In genomic region chr2:165801176-165801575, GRCh38 we compare ENCODE assay signal across 26 cellular contexts.
"Had no signal": no experiment of that assay in that cellular context is flagged by ENCODE, and none has a peak within 500 bp of the region (broad histone marks: within the 10 kb centered on the region; RNA-seq: fewer than 3 reads in every experiment).

No MANE protein-coding gene starts in this region.

- H3K4me1 ChIP-seq: left ventricle myocardium inferior, neural progenitor cell, parathyroid adenoma, psoas muscle, right atrium auricular region, right lobe of liver, tibial nerve, uterus had no signal

- DNase-seq: islet precursor cell; left colon; left ventricle myocardium inferior; mesendoderm; naive B cell; natural killer cell; nephron progenitor cell; occipital lobe; psoas muscle; right lobe of liver; stimulated activated CD4-positive, alpha-beta T cell treated with anti-CD3 and anti-CD28 coated beads, Interleukin-1b, Interleukin-23, amount 100 ng/mL, for 48 hours; stimulated activated CD4-positive, alpha-beta T cell treated with anti-CD3 and anti-CD28 coated beads, Interleukin-2, amount 100 ng/mL, for 48 hours; stimulated activated CD4-positive, alpha-beta T cell treated with anti-CD3 and anti-CD28 coated beads, Interleukin-4, amount 100 ng/mL, for 4 hours; stimulated activated CD8-positive, alpha-beta memory T cell treated with anti-CD3 and anti-CD28 coated beads, Interleukin-4, amount 100 ng/mL, for 48 hours; stimulated activated naive CD4-positive, alpha-beta T cell treated with Interleukin-2 at 50 U/mL for 16 hours; stimulated activated naive CD8-positive, alpha-beta T cell treated with anti-CD3 and anti-CD28 coated beads, Interleukin-15, amount 100 ng/mL, for 72 hours; substantia nigra; uterus had no signal

- H3K79me2 ChIP-seq: hepatocyte, parathyroid adenoma had no signal

- H2AFZ ChIP-seq: hepatocyte, neural progenitor cell, parathyroid adenoma had no signal

- H3K4me3 ChIP-seq: hepatocyte, left ventricle myocardium inferior, lung, neural progenitor cell, psoas muscle, right atrium auricular region, right lobe of liver, smooth muscle cell, tibial nerve, uterus had no signal

- H3K9ac ChIP-seq: neural progenitor cell, parathyroid adenoma had no signal

- H3K36me3 ChIP-seq: left ventricle myocardium inferior, neural progenitor cell, right atrium auricular region, right lobe of liver, tibial nerve, uterus had no signal

- H3K27ac ChIP-seq: hepatocyte, left ventricle myocardium inferior, neural progenitor cell, neutrophil, parathyroid adenoma, psoas muscle, right atrium auricular region, right lobe of liver, tibial nerve, uterus had no signal

- H3K4me2 ChIP-seq: hepatocyte, neural progenitor cell, smooth muscle cell had no signal

- H3K9me3 ChIP-seq: left ventricle myocardium inferior, neutrophil, psoas muscle, right atrium auricular region, right lobe of liver, tibial nerve, uterus had no signal

- H3K27me3 ChIP-seq: hepatocyte, neutrophil, right atrium auricular region, right lobe of liver, tibial nerve, uterus had no signal
